8 cellular contexts compared by ENCODE assay signal in the genomic region with DNA sequence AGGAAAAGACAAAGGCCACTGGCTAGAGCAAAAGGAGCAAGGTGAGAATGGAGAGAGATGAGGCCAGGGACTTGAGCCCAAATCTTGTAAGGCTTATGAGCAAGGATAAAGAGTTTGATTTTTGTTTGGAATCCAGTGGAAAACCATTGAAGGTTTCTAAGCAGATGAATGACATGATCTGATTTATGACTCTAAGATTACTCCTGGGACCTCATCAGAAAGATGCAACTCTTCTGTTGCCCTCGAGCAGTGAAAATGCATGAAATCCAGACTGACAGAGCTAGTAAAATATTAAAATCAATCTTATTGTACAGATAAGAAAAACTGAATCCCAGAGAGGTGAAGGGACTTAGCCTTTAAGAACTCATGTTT. TPM values are rescaled to one million over a fixed set of nuclear protein-coding genes. Genes with fewer than 3 reads are reported as not detected.
DNase-seq lines count a peak whose midpoint lies in the region; ATAC-seq and TF ChIP-seq lines count a peak whose summit lies in the region.

No MANE protein-coding gene starts in this region.

- H3K27me3 ChIP-seq in KMS-11 (ENCODE audit: insufficient read depth, low read depth) (no peaks in the 10 kb centered on the region), colonic mucosa (no peaks in the 10 kb centered on the region)

- peak overlapping the region; percentile 74; the same call in 1 of the 2 replicates for H2AFZ ChIP-seq in KMS-11 (ENCODE audit: low read depth)

- H3K36me3 Mint-ChIP-seq in naive B cell: no peaks in the 10 kb centered on the region

- peak overlapping the region; percentile 93 to 99 (median 98) for H3K27ac Mint-ChIP-seq in naive B cell

- TF ChIP-seq CTCF in AG09309 (IDR thresholded peaks at IDR 0.05; ENCODE audit: control insufficient read depth, insufficient read depth, low read depth, low read length, missing control alignments) (no peak), KMS-11 (conservative IDR thresholded peaks at IDR 0.05; ENCODE audit: low read depth, low read length) (no peak), colonic mucosa (IDR thresholded peaks at IDR 0.05) (no peak)

- no peaks in the 10 kb centered on the region for H3K36me3 ChIP-seq in KMS-11 (ENCODE audit: insufficient read depth)
- no peaks in the 10 kb centered on the region for H3K36me3 ChIP-seq in colonic mucosa

- H3K27ac ChIP-seq in KMS-11 (no peak overlapping the region; the same call in 1 of the 2 replicates), colonic mucosa (peak overlapping the region; percentile 94)

- peak overlapping the region; percentile 56; the same call in 1 of the 2 replicates for H3K9ac ChIP-seq in KMS-11
- peak overlapping the region; percentile 80 to 86 for H3K9ac ChIP-seq in colonic mucosa (ENCODE audit: low read depth in 2 of 2, low read length in 2 of 2)

- ATAC-seq in naive B cell (ENCODE audit: low read depth in 2 of 2) (no peak), GM18867 (IDR thresholded peaks at IDR 0.05; ENCODE audit: unreplicated experiment) (no peak)

- peak overlapping the region; percentile 86 for H3K4me3 ChIP-seq in AG09309 (ENCODE audit: control insufficient read depth, low read depth, low read length)
- no peak overlapping the region for H3K4me3 ChIP-seq in KMS-11 (IDR thresholded peaks at IDR 0.05; ENCODE audit: insufficient read depth, low read depth, low read length)
- peak overlapping the region; percentile 68 for H3K4me3 ChIP-seq in colonic mucosa

- peaks cover 30 to 51% (median 42%) of the 10 kb centered on the region in 3 donors for H3K4me1 Mint-ChIP-seq in naive B cell

- H3K4me1 ChIP-seq in KMS-11 (ENCODE audit: low read depth, poor library complexity, severe bottlenecking) (peaks cover 12% of the 10 kb centered on the region), colonic mucosa (no peaks in the 10 kb centered on the region)

- peaks cover 9% of the 10 kb centered on the region; the same call in 1 of the 2 replicates for H3K79me2 ChIP-seq in KMS-11 (ENCODE audit: insufficient read depth, low read depth)

- H3K9me3 ChIP-seq in colonic mucosa: no peaks in the 10 kb centered on the region

- intact Hi-C loops in colonic mucosa (cut with DNase I): no loop called here

- H3K9me3 Mint-ChIP-seq in naive B cell: no peaks in the 10 kb centered on the region

- no peaks in the 10 kb centered on the region for H3K27me3 Mint-ChIP-seq in naive B cell

- H4K20me1 ChIP-seq in KMS-11 (ENCODE audit: insufficient read depth): no peaks in the 10 kb centered on the region

- DNase-seq in AG09309 (ENCODE audit: low read depth): no peak
- DNase-seq in colonic mucosa: no peak
- no peak for DNase-seq in naive B cell
- DNase-seq in COLO829 (ENCODE audit: low spot score): no peak
- DNase-seq in GF-D8 (lab: John Stamatoyannopoulos, UW): no peak
- no peak for DNase-seq in A172 (ENCODE audit: low spot score)

- H3K4me2 ChIP-seq in KMS-11: peak overlapping the region; percentile 72

- H3K4me3 Mint-ChIP-seq in naive B cell: peak overlapping the region; percentile 94 to 99 (median 98)

RNA-seq across cellular contexts. Expression of a gene that starts 0.7 kb away (rescaled TPM):
- total RNA-seq in colonic mucosa: 10 to 100 TPM; 20.0 to 32.4 TPM
- polyA plus RNA-seq in naive B cell (ENCODE audit: low read depth in 6 of 6): 10 to 100 TPM in 1 of 6 donors, 1 to 10 TPM in 5; 5.3 to 16.7 (median 6.5) TPM
- total RNA-seq in A172 (2014; rRNA removed; shearing (Covaris generic)): 66.8 and 76.0 TPM in 2 replicates

RNA-seq across cellular contexts. Expression of a gene that starts 0.7 kb away (rescaled TPM):
- total RNA-seq in colonic mucosa: 10 to 100 TPM; 15.8 to 16.0 TPM
- 10 to 100 TPM; 16.3 to 29.4 (median 20.0) TPM for polyA plus RNA-seq in naive B cell (ENCODE audit: low read depth in 6 of 6)
- 28.6 and 30.7 TPM in 2 replicates for total RNA-seq in A172 (2014; rRNA removed; shearing (Covaris generic))
